ENCODE assay signal across 1 cellular context in genomic region chr6:25181923-25182322, GRCh38.
TF ChIP-seq lines count a peak whose summit lies in the region.

No MANE protein-coding gene starts in this region.

TF ChIP-seq in IMR-90, 13 proteins besides CTCF, POLR2A, EP300 and RAD21:
- no peak for TF ChIP-seq ELK1 (IDR thresholded peaks at IDR 0.05; ENCODE audit: borderline replicate concordance, low read depth, low read length)
- no peak for TF ChIP-seq FOS (IDR thresholded peaks at IDR 0.05; ENCODE audit: low read depth, low read length)
- TF ChIP-seq CEBPB (IDR thresholded peaks at IDR 0.05; ENCODE audit: low read depth, low read length) = no peak
- TF ChIP-seq MAZ (IDR thresholded peaks at IDR 0.05; ENCODE audit: borderline replicate concordance, low read depth, low read length) = no peak
- no peak for TF ChIP-seq RCOR1 (IDR thresholded peaks at IDR 0.05; ENCODE audit: insufficient replicate concordance, low read length)
- TF ChIP-seq USF2 (IDR thresholded peaks at IDR 0.05; ENCODE audit: low read depth, low read length) = no peak
- no peak for TF ChIP-seq MAFK (IDR thresholded peaks at IDR 0.05; ENCODE audit: low read depth, low read length)
- no peak for TF ChIP-seq SMC3 (IDR thresholded peaks at IDR 0.05; ENCODE audit: low read depth, low read length)
- no peak for TF ChIP-seq RFX5 (IDR thresholded peaks at IDR 0.05; ENCODE audit: low read depth, low read length)
- TF ChIP-seq CHD1 (IDR thresholded peaks at IDR 0.05; ENCODE audit: low read depth, low read length) = no peak
- TF ChIP-seq MXI1 (IDR thresholded peaks at IDR 0.05; ENCODE audit: borderline replicate concordance, low read depth, low read length) = no peak
- TF ChIP-seq BHLHE40 (IDR thresholded peaks at IDR 0.05; ENCODE audit: low read depth, low read length) = no peak
